ENCODE assay signal across 11 cellular contexts in the genomic region with DNA sequence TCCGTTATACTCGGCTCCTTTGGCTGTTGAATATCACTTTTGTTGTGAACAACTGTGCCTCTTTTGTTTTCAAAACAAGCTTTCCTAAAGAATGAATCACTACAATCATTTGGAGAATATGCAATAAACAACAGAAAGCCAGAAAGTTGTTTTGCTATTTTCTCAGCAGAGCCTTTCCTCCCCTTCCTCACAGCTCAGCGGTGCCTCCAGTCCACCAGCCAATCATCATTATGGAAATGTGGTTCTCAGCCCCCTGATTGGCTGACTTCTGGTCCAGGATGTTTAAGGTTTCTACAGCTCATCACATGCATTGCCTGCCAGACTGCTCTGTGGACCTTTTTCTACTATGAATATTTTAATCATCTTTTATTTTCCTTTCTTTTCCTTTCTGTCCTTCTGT. TPM values are rescaled to one million over a fixed set of nuclear protein-coding genes. Genes with fewer than 3 reads are reported as not detected.
DNase-seq lines count a peak whose midpoint lies in the region; ATAC-seq and TF ChIP-seq lines count a peak whose summit lies in the region.
"Had no signal": no experiment of that assay in that cellular context is flagged by ENCODE, and none has a peak within 500 bp of the region (broad histone marks: within the 10 kb centered on the region; RNA-seq: fewer than 3 reads in every experiment).

No MANE protein-coding gene starts in this region.

- H3K79me2 ChIP-seq in mammary epithelial cell (ENCODE audit: insufficient read depth, low read length): no peaks in the 10 kb centered on the region

- no peak for ATAC-seq in upper lobe of left lung (ENCODE audit: low FRiP score in 2 of 2)
- no peak for ATAC-seq in effector memory CD8-positive, alpha-beta T cell (replicated peaks)
- ATAC-seq: activated T-helper 17 cell treated with anti-CD3 and anti-CD28 coated beads, Interleukin-2, amount 50 U/mL, for 72 hours had no signal

- DNase-seq in MCF 10A (ENCODE audit: unreplicated experiment) (peak; percentile 59), mammary epithelial cell (no peak), SK-MEL-5 (ENCODE audit: low read depth, low spot score) (peak; percentile 87), globus pallidus (ENCODE audit: low spot score) (peak; percentile 87), testis (peak; percentile 51), upper lobe of left lung (no peak)
- DNase-seq in effector memory CD8-positive, alpha-beta T cell: no peak
- DNase-seq in activated T-helper 1 cell treated with anti-CD3 and anti-CD28 coated beads, Interleukin-12 subunit alpha, Interleukin-12 subunit beta, Interleukin-2, Interleukin-4 antibody, amounts not matched to agents 30 ng/mL and 10 ng/mL and 1 ng/mL, durations not matched to agents 14 hours and 24 hours and 36 hours (ENCODE audit: low spot score): no peak
- DNase-seq: NCI-H510A treated with DMSO at 0.1 percent for 48 hours had no signal

- TF ChIP-seq EP300 in upper lobe of left lung (IDR thresholded peaks at IDR 0.05): no peak

- no peak for TF ChIP-seq CTCF in MCF 10A (IDR thresholded peaks at IDR 0.05; ENCODE audit: unreplicated experiment)
- TF ChIP-seq CTCF in mammary epithelial cell (conservative IDR thresholded peaks at IDR 0.05 in 1 of 2, IDR thresholded peaks at IDR 0.05 in 1 of 2; ENCODE audit: extremely low read depth in 1 of 2, insufficient read depth in 1 of 2, low read depth in 1 of 2, low read length in 2 of 2): no peak
- TF ChIP-seq CTCF in testis (IDR thresholded peaks at IDR 0.05): no peak
- no peak for TF ChIP-seq CTCF in upper lobe of left lung (IDR thresholded peaks at IDR 0.05)

- in situ Hi-C loops in mammary epithelial cell (cut with MboI; ENCODE audit: low sequenced_read_pairs in 2 of 2): no loop called here
- in situ Hi-C loops in SK-MEL-5 (cut with HindIII; ENCODE audit: low pct_unique_long_range_greater_than_20kb, low sequenced_read_pairs): no loop called here

- peaks cover 4% of the 10 kb centered on the region for H3K36me3 Mint-ChIP-seq in MCF 10A (ENCODE audit: insufficient read depth, unreplicated experiment)
- no peaks in the 10 kb centered on the region for H3K36me3 Mint-ChIP-seq in effector memory CD8-positive, alpha-beta T cell (ENCODE audit: insufficient read depth)
- H3K36me3 Mint-ChIP-seq in activated T-helper 1 cell treated with anti-CD3 and anti-CD28 coated beads, Interleukin-12 subunit alpha, Interleukin-12 subunit beta, Interleukin-2, Interleukin-4 antibody, amounts not matched to agents 30 ng/mL and 10 ng/mL and 1 ng/mL, durations not matched to agents 14 hours and 24 hours and 36 hours (ENCODE audit: low read depth): no peaks in the 10 kb centered on the region

- dilution Hi-C loops in mammary epithelial cell (cut with HindIII; ENCODE audit: low sequenced_read_pairs): no loop called here

- H3K27me3 ChIP-seq in mammary epithelial cell (ENCODE audit: insufficient read depth, low read length) (no peaks in the 10 kb centered on the region), testis (no peaks in the 10 kb centered on the region), upper lobe of left lung (no peaks in the 10 kb centered on the region)

- POLR2A ChIA-PET in MCF 10A (lab: Yijun Ruan, JAX): interaction anchor here (0.7 to 2.9 kb wide), 5 partner anchors 10 to 656 kb away, joined by 3 to 6 read pairs (median 3); no protein-coding TSS in a partner anchor

- H3K4me1 ChIP-seq in mammary epithelial cell (ENCODE audit: insufficient read depth, low read length): peaks cover 7% of the 10 kb centered on the region
- no peaks in the 10 kb centered on the region for H3K4me1 ChIP-seq in testis
- no peaks in the 10 kb centered on the region for H3K4me1 ChIP-seq in upper lobe of left lung

- H3K27ac ChIP-seq in mammary epithelial cell (ENCODE audit: insufficient read depth, low read depth, low read length) (no peak overlapping the region), testis (no peak overlapping the region), upper lobe of left lung (no peak overlapping the region)
- H3K27ac ChIP-seq: coronary artery had no signal

- H2AFZ ChIP-seq in mammary epithelial cell (ENCODE audit: low read depth, low read length): no peak overlapping the region

- H3K27me3 Mint-ChIP-seq in MCF 10A (ENCODE audit: insufficient read depth, unreplicated experiment): no peaks in the 10 kb centered on the region
- no peaks in the 10 kb centered on the region for H3K27me3 Mint-ChIP-seq in effector memory CD8-positive, alpha-beta T cell
- H3K27me3 Mint-ChIP-seq in activated T-helper 1 cell treated with anti-CD3 and anti-CD28 coated beads, Interleukin-12 subunit alpha, Interleukin-12 subunit beta, Interleukin-2, Interleukin-4 antibody, amounts not matched to agents 30 ng/mL and 10 ng/mL and 1 ng/mL, durations not matched to agents 14 hours and 24 hours and 36 hours (ENCODE audit: insufficient read depth): peaks cover 6% of the 10 kb centered on the region

- WGBS in mammary epithelial cell (ENCODE audit: low coverage, missing lambda C conversion rate): 100% methylated on average over 3 of the region's 3 CpGs
- WGBS in testis, 2 donors: 53 to 56% methylated on average over 3 of the region's 3 CpGs
- WGBS in upper lobe of left lung, 2 donors: 57 to 64% methylated on average over 3 of the region's 3 CpGs

- no peaks in the 10 kb centered on the region for H3K9me3 Mint-ChIP-seq in MCF 10A (ENCODE audit: unreplicated experiment)
- peaks cover 0 to 2% of the 10 kb centered on the region in 2 donors for H3K9me3 Mint-ChIP-seq in effector memory CD8-positive, alpha-beta T cell
- no peaks in the 10 kb centered on the region for H3K9me3 Mint-ChIP-seq in activated T-helper 1 cell treated with anti-CD3 and anti-CD28 coated beads, Interleukin-12 subunit alpha, Interleukin-12 subunit beta, Interleukin-2, Interleukin-4 antibody, amounts not matched to agents 30 ng/mL and 10 ng/mL and 1 ng/mL, durations not matched to agents 14 hours and 24 hours and 36 hours
- H3K9me3 Mint-ChIP-seq: activated T-helper 17 cell treated with anti-CD3 and anti-CD28 coated beads, Interleukin-2, amount 50 U/mL, for 72 hours had no signal

- TF ChIP-seq POLR2A in testis (IDR thresholded peaks at IDR 0.05) (no peak), upper lobe of left lung (IDR thresholded peaks at IDR 0.05) (no peak)

- intact Hi-C loops in MCF 10A (cut with micrococcal nuclease) (no loop called here), mammary epithelial cell (cut with micrococcal nuclease) (no loop called here), testis (cut with DNase I; ENCODE audit: low total_unique reads) (no loop called here)
- intact Hi-C loops in activated T-helper 1 cell treated with anti-CD3 and anti-CD28 coated beads, Interleukin-12 subunit alpha, Interleukin-12 subunit beta, Interleukin-2, Interleukin-4 antibody, amounts not matched to agents 30 ng/mL and 10 ng/mL and 1 ng/mL, durations not matched to agents 14 hours and 24 hours and 36 hours (cut with micrococcal nuclease): no loop called here

- H3K4me3 ChIP-seq in mammary epithelial cell (replicated peaks in 1 of 3; ENCODE audit: insufficient read depth in 1 of 3, low read depth in 2 of 3, low read length in 3 of 3) (no peak overlapping the region), testis (no peak overlapping the region), upper lobe of left lung (no peak overlapping the region)
- H3K4me3 ChIP-seq: coronary artery had no signal

- H3K27ac Mint-ChIP-seq in MCF 10A (ENCODE audit: low read depth, unreplicated experiment): no peak overlapping the region
- no peak overlapping the region for H3K27ac Mint-ChIP-seq in effector memory CD8-positive, alpha-beta T cell
- H3K27ac Mint-ChIP-seq in activated T-helper 1 cell treated with anti-CD3 and anti-CD28 coated beads, Interleukin-12 subunit alpha, Interleukin-12 subunit beta, Interleukin-2, Interleukin-4 antibody, amounts not matched to agents 30 ng/mL and 10 ng/mL and 1 ng/mL, durations not matched to agents 14 hours and 24 hours and 36 hours: no peak overlapping the region
- H3K27ac Mint-ChIP-seq: activated T-helper 17 cell treated with anti-CD3 and anti-CD28 coated beads, Interleukin-2, amount 50 U/mL, for 72 hours had no signal

- H3K9ac ChIP-seq in mammary epithelial cell (ENCODE audit: insufficient read depth, low read length): no peak overlapping the region

- no peak overlapping the region for H3K4me2 ChIP-seq in mammary epithelial cell (ENCODE audit: insufficient read depth, low read depth, low read length)

- no peak overlapping the region for H3K4me3 Mint-ChIP-seq in MCF 10A (ENCODE audit: unreplicated experiment)
- H3K4me3 Mint-ChIP-seq in effector memory CD8-positive, alpha-beta T cell: no peak overlapping the region
- no peak overlapping the region for H3K4me3 Mint-ChIP-seq in activated T-helper 1 cell treated with anti-CD3 and anti-CD28 coated beads, Interleukin-12 subunit alpha, Interleukin-12 subunit beta, Interleukin-2, Interleukin-4 antibody, amounts not matched to agents 30 ng/mL and 10 ng/mL and 1 ng/mL, durations not matched to agents 14 hours and 24 hours and 36 hours
- H3K4me3 Mint-ChIP-seq: activated T-helper 17 cell treated with anti-CD3 and anti-CD28 coated beads, Interleukin-2, amount 50 U/mL, for 72 hours had no signal

- peaks cover 10% of the 10 kb centered on the region for H3K4me1 Mint-ChIP-seq in MCF 10A (ENCODE audit: insufficient read depth, unreplicated experiment)
- no peaks in the 10 kb centered on the region for H3K4me1 Mint-ChIP-seq in effector memory CD8-positive, alpha-beta T cell (ENCODE audit: low read depth in 2 of 2)
- no peaks in the 10 kb centered on the region for H3K4me1 Mint-ChIP-seq in activated T-helper 1 cell treated with anti-CD3 and anti-CD28 coated beads, Interleukin-12 subunit alpha, Interleukin-12 subunit beta, Interleukin-2, Interleukin-4 antibody, amounts not matched to agents 30 ng/mL and 10 ng/mL and 1 ng/mL, durations not matched to agents 14 hours and 24 hours and 36 hours (ENCODE audit: low read depth)
- H3K4me1 Mint-ChIP-seq: activated T-helper 17 cell treated with anti-CD3 and anti-CD28 coated beads, Interleukin-2, amount 50 U/mL, for 72 hours had no signal

- H3K36me3 ChIP-seq in mammary epithelial cell (ENCODE audit: insufficient read depth, low read length): no peaks in the 10 kb centered on the region
- no peaks in the 10 kb centered on the region for H3K36me3 ChIP-seq in testis (ENCODE audit: low read depth, missing control alignments)
- H3K36me3 ChIP-seq in upper lobe of left lung: no peaks in the 10 kb centered on the region

- BruUV-seq in MCF 10A (replicated peaks; lab: Mats Ljungman, UMichigan): no TSS peak
- BruUV-seq in mammary epithelial cell (replicated peaks; lab: Mats Ljungman, UMichigan): no TSS peak

- CTCF ChIA-PET in MCF 10A (lab: Yijun Ruan, JAX) (no interaction called here), mammary epithelial cell (lab: Charles Lee; ENCODE audit: low non-redundant PET) (no interaction called here)

- no peaks in the 10 kb centered on the region for H3K9me3 ChIP-seq in mammary epithelial cell (replicated peaks; ENCODE audit: insufficient read depth, low read length)
- H3K9me3 ChIP-seq in testis: no peaks in the 10 kb centered on the region
- H3K9me3 ChIP-seq in upper lobe of left lung: no peaks in the 10 kb centered on the region

- no peaks in the 10 kb centered on the region for H4K20me1 ChIP-seq in mammary epithelial cell (ENCODE audit: insufficient read depth, low read length)

RNA-seq across cellular contexts. Expression of a gene that starts 9.1 kb away (rescaled TPM):
- total RNA-seq in MCF 10A (2022) (8.4 and 10.4 TPM in 2 replicates), mammary epithelial cell (10 to 100 TPM in 1 of 2 donors, 1 to 10 TPM in 1; 7.0 to 20.0 TPM), testis (10 to 100 TPM; 42.1 to 42.4 TPM), upper lobe of left lung (10 to 100 TPM; 21.8 to 54.9 (median 41.7) TPM)
- polyA plus RNA-seq in mammary epithelial cell (4.4 TPM), testis (ENCODE audit: insufficient read depth, low read depth, low replicate concordance) (28.7 TPM)
- 5.8 TPM for polyA minus RNA-seq in mammary epithelial cell
- 10.9 and 11.6 TPM in 2 replicates for total RNA-seq in SK-MEL-5 (2014; rRNA removed; shearing (Covaris generic))
- 7.6 and 12.4 TPM in 2 replicates for polyA plus RNA-seq in SK-MEL-5 (2015; cell fraction: cytosol; rRNA removed)
- polyA plus RNA-seq in SK-MEL-5 (2015; cell fraction: nucleus; rRNA removed): 19.6 and 23.4 TPM in 2 replicates
- not detected in 2 replicates for total RNA-seq in activated T-helper 1 cell treated with anti-CD3 and anti-CD28 coated beads, Interleukin-12 subunit alpha, Interleukin-12 subunit beta, Interleukin-2, Interleukin-4 antibody, amounts not matched to agents 30 ng/mL and 10 ng/mL and 1 ng/mL, durations not matched to agents 14 hours and 24 hours and 36 hours
- total RNA-seq: activated T-helper 17 cell treated with anti-CD3 and anti-CD28 coated beads, Interleukin-2, amount 50 U/mL, for 72 hours had no signal

Comparison
In these comparisons a context has a peak if more than half of its experiments do, and no peak if none do; other contexts are left out.
1. DNase-seq: peak in MCF 10A (single experiment), SK-MEL-5 (single experiment), globus pallidus (single experiment) and testis (single experiment); none in mammary epithelial cell (single experiment), upper lobe of left lung (0 of 2), effector memory CD8-positive, alpha-beta T cell (0 of 3) and activated T-helper 1 cell treated with anti-CD3 and anti-CD28 coated beads, Interleukin-12 subunit alpha, Interleukin-12 subunit beta, Interleukin-2, Interleukin-4 antibody, amounts not matched to agents 30 ng/mL and 10 ng/mL and 1 ng/mL, durations not matched to agents 14 hours and 24 hours and 36 hours (single experiment).